ENCODE assay signal across 37 cellular contexts in the genomic region with DNA sequence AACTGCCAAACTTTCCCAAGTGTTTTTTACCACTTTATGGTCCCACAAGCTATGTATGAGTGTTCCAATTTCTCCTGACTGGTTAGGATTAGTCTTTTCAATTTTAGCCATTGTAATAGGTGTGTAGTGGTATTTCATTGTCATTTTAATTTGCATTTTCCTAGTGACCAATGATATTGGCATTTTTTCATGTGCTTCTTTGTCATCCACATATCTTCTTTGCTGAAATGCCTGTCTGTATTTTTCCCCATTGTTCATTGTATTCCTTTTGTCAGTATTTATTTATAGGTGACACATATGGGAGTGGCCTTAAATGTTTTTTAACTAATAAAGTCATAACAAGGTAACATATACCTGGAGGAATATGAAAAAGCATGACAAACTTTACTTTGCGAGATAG.
"Had no signal": no experiment of that assay in that cellular context is flagged by ENCODE, and none has a peak within 500 bp of the region (broad histone marks: within the 10 kb centered on the region; RNA-seq: fewer than 3 reads in every experiment).

No MANE protein-coding gene starts in this region.

- H3K4me3 Mint-ChIP-seq: activated B cell treated with CpG ODN at 0.5 μM for 24 hours; activated CD4-positive, alpha-beta memory T cell treated with anti-CD3 and anti-CD28 coated beads for 36 hours; activated naive CD4-positive, alpha-beta T cell treated with anti-CD3 and anti-CD28 coated beads, Interleukin-2, amount 10 ng/mL, durations not matched to agents 7 days and 5 days; activated naive CD8-positive, alpha-beta T cell; activated naive CD8-positive, alpha-beta T cell treated with anti-CD3 and anti-CD28 coated beads, Interleukin-2, amount 50 U/mL, for 24 hours had no signal

- FAIRE-seq: K562, RCC 7860 had no signal

- H3K36me3 ChIP-seq: brain microvascular endothelial cell had no signal

- H2AFZ ChIP-seq: PC-9 had no signal

- H3K27ac Mint-ChIP-seq: activated B cell treated with CpG ODN at 0.5 μM for 24 hours; activated CD4-positive, alpha-beta memory T cell treated with anti-CD3 and anti-CD28 coated beads for 36 hours; activated naive CD4-positive, alpha-beta T cell treated with anti-CD3 and anti-CD28 coated beads, Interleukin-2, amount 10 ng/mL, durations not matched to agents 7 days and 5 days; activated naive CD8-positive, alpha-beta T cell; activated naive CD8-positive, alpha-beta T cell treated with anti-CD3 and anti-CD28 coated beads, Interleukin-2, amount 50 U/mL, for 24 hours had no signal

- H3K4me3 ChIP-seq: K562, PC-9 had no signal

- H3K9me3 Mint-ChIP-seq: activated B cell treated with CpG ODN at 0.5 μM for 24 hours; activated CD4-positive, alpha-beta memory T cell treated with anti-CD3 and anti-CD28 coated beads for 36 hours; activated naive CD4-positive, alpha-beta T cell treated with anti-CD3 and anti-CD28 coated beads, Interleukin-2, amount 10 ng/mL, durations not matched to agents 7 days and 5 days; activated naive CD8-positive, alpha-beta T cell treated with anti-CD3 and anti-CD28 coated beads, Interleukin-2, amount 50 U/mL, for 24 hours had no signal

- H3K27me3 ChIP-seq: brain microvascular endothelial cell had no signal

- H3K4me1 Mint-ChIP-seq: activated B cell treated with CpG ODN at 0.5 μM for 24 hours had no signal

- H3K27me3 Mint-ChIP-seq: activated B cell treated with CpG ODN at 0.5 μM for 24 hours; activated CD4-positive, alpha-beta memory T cell treated with anti-CD3 and anti-CD28 coated beads for 36 hours; activated naive CD4-positive, alpha-beta T cell treated with anti-CD3 and anti-CD28 coated beads, Interleukin-2, amount 10 ng/mL, durations not matched to agents 7 days and 5 days; activated naive CD8-positive, alpha-beta T cell; activated naive CD8-positive, alpha-beta T cell treated with anti-CD3 and anti-CD28 coated beads, Interleukin-2, amount 50 U/mL, for 24 hours had no signal

- ATAC-seq: activated naive CD8-positive, alpha-beta T cell treated with anti-CD3 and anti-CD28 coated beads, Interleukin-2, amount 50 U/mL, for 24 hours; K562; Right ventricle myocardium inferior; SK-N-SH treated with all-trans-retinoic acid at 6 μM for 48 hours had no signal

- H3K27ac ChIP-seq: brain microvascular endothelial cell, PC-9, RWPE1, VCaP had no signal

- H3K4me2 ChIP-seq: PC-9 had no signal

- DNase-seq: activated B cell treated with CpG ODN at 0.5 μM for 24 hours; activated CD4-positive, alpha-beta memory T cell treated with anti-CD3 and anti-CD28 coated beads for 36 hours; activated CD4-positive, alpha-beta T cell treated with anti-CD3 and anti-CD28 coated beads for 4 hours; activated CD4-positive, alpha-beta T cell treated with anti-CD3 and anti-CD28 coated beads, Interleukin-2, amount 50 U/mL, for 1 hour; activated CD4-positive, CD25-positive, alpha-beta regulatory T cell treated with anti-CD3 and anti-CD28 coated beads, Interleukin-2, amount 50 U/mL, for 72 hours; activated CD8-positive, alpha-beta memory T cell treated with anti-CD3 and anti-CD28 coated beads, Interleukin-2, amount 50 U/mL, for 4 hours; activated effector memory CD4-positive, alpha-beta T cell treated with Interleukin-2 at 50 U/mL for 16 hours; activated naive CD4-positive, alpha-beta T cell treated with anti-CD3 and anti-CD28 coated beads, Interleukin-2, amount 10 ng/mL, durations not matched to agents 7 days and 5 days; activated naive CD8-positive, alpha-beta T cell treated with anti-CD3 and anti-CD28 coated beads, Interleukin-2, amount 50 U/mL, for 24 hours; activated T-cell treated with anti-CD3 and anti-CD28 coated beads for 4 hours; activated T-cell treated with anti-CD3 and anti-CD28 coated beads, Interleukin-2, amount 50 U/mL, for 48 hours; aorta; brain microvascular endothelial cell; IMR-90; NCI-H1092 treated with DMSO at 0.1 percent for 48 hours; NCI-H1417; NCI-H146; NCI-H187; NCI-H2029 treated with DMSO at 0.1 percent for 48 hours; NCI-H2107; NCI-H2171; NCI-H510A; NCI-H526; NCI-H748 treated with DMSO at 0.1 percent for 48 hours; NK-92 treated with Interleukin-12 subunit alpha and Interleukin-12 subunit beta, amount 100 ng/mL, for 24 hours; PC-9; SIG-M5; T-helper 1 cell; T-helper 2 cell; T-helper 9 cell had no signal
